In the genomic region with DNA sequence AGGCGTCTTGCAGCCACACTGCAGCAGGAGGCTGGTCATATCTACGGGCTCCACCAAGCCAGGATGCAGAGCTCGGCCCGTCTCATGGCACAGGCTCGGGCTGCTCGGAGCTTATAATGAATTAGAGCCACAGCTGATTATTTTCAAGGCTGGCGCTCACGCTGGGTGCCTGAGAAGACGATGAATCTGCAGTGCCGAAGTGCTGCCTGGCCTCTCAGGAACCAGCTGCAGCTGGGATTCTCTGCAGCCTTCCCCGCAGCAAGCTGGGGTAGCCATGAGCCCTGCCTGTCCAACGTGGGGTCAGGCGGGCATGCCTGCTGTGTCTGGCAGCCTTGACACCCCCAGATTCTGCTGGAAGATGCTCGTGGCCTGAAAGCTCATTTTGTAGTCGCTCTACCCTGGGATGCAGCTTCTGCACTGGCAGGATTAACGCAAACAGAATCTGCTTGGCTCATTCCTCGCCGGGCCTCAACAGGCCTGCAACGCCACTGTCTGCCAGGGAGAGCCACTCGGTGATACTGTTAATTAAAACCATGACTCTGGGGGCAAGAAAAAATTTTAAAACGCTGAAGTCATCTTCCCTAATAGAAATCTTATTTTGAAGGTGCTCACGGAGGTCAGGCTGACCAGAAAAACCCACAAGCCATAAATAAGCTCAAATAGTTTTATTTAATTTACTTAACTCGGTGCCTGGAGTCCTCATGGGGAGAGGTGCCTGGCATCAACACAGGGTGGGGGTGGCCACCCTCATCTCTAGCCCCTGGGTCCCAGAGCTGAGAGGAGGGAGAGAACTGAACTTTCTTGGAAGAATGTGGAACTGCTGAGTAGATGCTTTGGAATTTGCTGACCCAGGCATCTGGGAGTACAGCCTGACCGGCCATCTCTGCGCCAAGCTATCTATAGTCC, we compare ENCODE assay signal across 9 cellular contexts.
DNase-seq lines count a peak whose midpoint lies in the region; ATAC-seq and TF ChIP-seq lines count a peak whose summit lies in the region.
"Had no signal": no experiment of that assay in that cellular context is flagged by ENCODE, and none has a peak within 500 bp of the region (broad histone marks: within the 10 kb centered on the region; RNA-seq: fewer than 3 reads in every experiment).

No MANE protein-coding gene starts in this region.

- H3K27ac ChIP-seq in brain microvascular endothelial cell = peak overlapping the region; percentile 4
- peak overlapping the region in 1 of 2 donors; percentile 34 for H3K27ac ChIP-seq in left lung
- H3K27ac ChIP-seq in thoracic aorta = peak overlapping the region; percentile 25 to 66

- TF ChIP-seq CTCF in brain microvascular endothelial cell (IDR thresholded peaks at IDR 0.05; ENCODE audit: low read depth, low read length, missing control alignments) (no peak), left lung (IDR thresholded peaks at IDR 0.05) (no peak), thoracic aorta (IDR thresholded peaks at IDR 0.05) (no peak), GM10248 (IDR thresholded peaks at IDR 0.05; ENCODE audit: control extremely low read depth, extremely low read depth, low read depth, missing control alignments) (no peak)

- H3K9me3 ChIP-seq in left lung = no peaks in the 10 kb centered on the region
- H3K9me3 ChIP-seq in thoracic aorta = no peaks in the 10 kb centered on the region

- H3K36me3 ChIP-seq in brain microvascular endothelial cell (replicated peaks) = no peaks in the 10 kb centered on the region
- H3K36me3 ChIP-seq in left lung = no peaks in the 10 kb centered on the region
- H3K36me3 ChIP-seq in thoracic aorta = no peaks in the 10 kb centered on the region

- H3K4me3 ChIP-seq in brain microvascular endothelial cell (ENCODE audit: low read depth, low read length) (no peak overlapping the region), left lung (no peak overlapping the region), thoracic aorta (peak overlapping the region; percentile 61)

- POLR2A ChIA-PET in GM10248 (lab: Yijun Ruan, JAX) = no interaction called here

- ATAC-seq in left lung (peak; percentile 32), thoracic aorta (ENCODE audit: insufficient number of reproducible peaks, low FRiP score, low read depth) (no peak), GM21529 (IDR thresholded peaks at IDR 0.05; ENCODE audit: unreplicated experiment) (no peak)

- in situ Hi-C loops in brain microvascular endothelial cell (cut with HindIII; ENCODE audit: low pct_ligation_motif_present, low sequenced_read_pairs) = no loop called here

- DNase-seq in HS-5 (ENCODE audit: low read depth) (peak; percentile 70), brain microvascular endothelial cell (peak; percentile 78), left lung (no peak), thoracic aorta (ENCODE audit: low spot score) (no peak), GM10248 (ENCODE audit: extremely low spot score) (no peak), AML-193 (lab: John Stamatoyannopoulos, UW) (no peak)
- DNase-seq: NCI-H1048, T-helper 9 cell had no signal

- intact Hi-C loops in left lung (cut with DNase I) = no loop called here

- CTCF ChIA-PET in GM10248 (lab: Yijun Ruan, JAX) = no interaction called here

- H3K4me1 ChIP-seq in left lung = peaks cover 7 to 32% of the 10 kb centered on the region in 2 donors
- H3K4me1 ChIP-seq in thoracic aorta (ENCODE audit: control insufficient read depth in 1 of 2, low read depth in 2 of 2) = peaks cover 10 to 30% of the 10 kb centered on the region in 2 donors

- no peaks in the 10 kb centered on the region for H3K27me3 ChIP-seq in brain microvascular endothelial cell (replicated peaks)
- no peaks in the 10 kb centered on the region for H3K27me3 ChIP-seq in left lung
- H3K27me3 ChIP-seq in thoracic aorta (replicated peaks; ENCODE audit: insufficient read depth) = no peaks in the 10 kb centered on the region

Comparison
In these comparisons a context has a peak if more than half of its experiments do, and no peak if none do; other contexts are left out.
1. DNase-seq: peak in HS-5 (single experiment) and brain microvascular endothelial cell (single experiment); none in left lung (0 of 2), thoracic aorta (single experiment), GM10248 (single experiment) and AML-193 (0 of 2).